ENCODE assay signal across 8 cellular contexts in genomic region chr6:26155066-26155925, GRCh38.
DNase-seq lines count a peak whose midpoint lies in the region; ATAC-seq and TF ChIP-seq lines count a peak whose summit lies in the region.

No MANE protein-coding gene starts in this region.

- no peaks in the 10 kb centered on the region for H3K36me3 ChIP-seq in mammary epithelial cell (ENCODE audit: insufficient read depth, low read length)

- no peak for TF ChIP-seq CTCF in mammary epithelial cell (conservative IDR thresholded peaks at IDR 0.05 in 1 of 2, IDR thresholded peaks at IDR 0.05 in 1 of 2; ENCODE audit: extremely low read depth in 1 of 2, insufficient read depth in 1 of 2, low read depth in 1 of 2, low read length in 2 of 2)

- peak overlapping the region; percentile 74 for H3K9ac ChIP-seq in mammary epithelial cell (ENCODE audit: insufficient read depth, low read length)

- dilution Hi-C loops in mammary epithelial cell (cut with HindIII; ENCODE audit: low sequenced_read_pairs), result no loop called here

- no peaks in the 10 kb centered on the region for H4K20me1 ChIP-seq in mammary epithelial cell (ENCODE audit: insufficient read depth, low read length)

- DNase-seq in activated naive CD4-positive, alpha-beta T cell (lab: John Stamatoyannopoulos, UW), result no peak
- peak; percentile 54 to 65 for DNase-seq in NCI-H526 (lab: John Stamatoyannopoulos, UW)
- DNase-seq in mammary epithelial cell, result peak; percentile 28
- peak; percentile 38 for DNase-seq in kidney tubule cell (ENCODE audit: low spot score)
- peak; percentile 45 for DNase-seq in stimulated activated naive CD8-positive, alpha-beta T cell treated with anti-CD3 and anti-CD28 coated beads, Interleukin-15, Interleukin-2, amounts not matched to agents 100 U/mL and 50 U/mL, for 24 hours
- DNase-seq in stimulated activated CD4-positive, alpha-beta T cell treated with anti-CD3 and anti-CD28 coated beads, Interleukin-1b, Interleukin-23, amount 100 ng/mL, for 48 hours, result no peak

- peak overlapping the region; percentile 95 for H3K4me3 Mint-ChIP-seq in activated naive CD4-positive, alpha-beta T cell treated with anti-CD3 and anti-CD28 coated beads, Interleukin-2, amount 50 U/mL, for 24 hours

- no peaks in the 10 kb centered on the region for H3K9me3 ChIP-seq in mammary epithelial cell (replicated peaks; ENCODE audit: insufficient read depth, low read length)

- intact Hi-C loops in mammary epithelial cell (cut with micrococcal nuclease), result no loop called here

- BruUV-seq in mammary epithelial cell (replicated peaks; lab: Mats Ljungman, UMichigan), result no TSS peak

- in situ Hi-C loops in mammary epithelial cell (cut with MboI; ENCODE audit: low sequenced_read_pairs in 2 of 2), result loop anchor here in 1 of 2 donors (5.0 to 25.0 kb wide), 2 partner anchors 33 to 982 kb away; a partner anchor contains a TSS

- H3K4me1 Mint-ChIP-seq in activated naive CD4-positive, alpha-beta T cell treated with anti-CD3 and anti-CD28 coated beads, Interleukin-2, amount 50 U/mL, for 24 hours, result peaks cover 34% of the 10 kb centered on the region

- no peak for ATAC-seq in stimulated activated naive CD8-positive, alpha-beta T cell treated with anti-CD3 and anti-CD28 coated beads, Interleukin-15, Interleukin-2, amounts not matched to agents 100 U/mL and 50 U/mL, for 24 hours
- no peak for ATAC-seq in GM18868 (IDR thresholded peaks at IDR 0.05; ENCODE audit: unreplicated experiment)

- WGBS in mammary epithelial cell (ENCODE audit: low coverage, missing lambda C conversion rate), result 10% methylated on average over 9 of the region's 9 CpGs

- H3K9me3 Mint-ChIP-seq in activated naive CD4-positive, alpha-beta T cell treated with anti-CD3 and anti-CD28 coated beads, Interleukin-2, amount 50 U/mL, for 24 hours, result no peaks in the 10 kb centered on the region

- no peaks in the 10 kb centered on the region for H3K27me3 ChIP-seq in mammary epithelial cell (ENCODE audit: insufficient read depth, low read length)

- peak overlapping the region; percentile 67 for H2AFZ ChIP-seq in mammary epithelial cell (ENCODE audit: low read depth, low read length)

- H3K79me2 ChIP-seq in mammary epithelial cell (ENCODE audit: insufficient read depth, low read length), result peaks cover 23% of the 10 kb centered on the region

- peaks cover 31% of the 10 kb centered on the region for H3K4me1 ChIP-seq in mammary epithelial cell (ENCODE audit: insufficient read depth, low read length)

- H3K4me2 ChIP-seq in mammary epithelial cell (ENCODE audit: insufficient read depth, low read depth, low read length), result peak overlapping the region; percentile 88

- H3K4me3 ChIP-seq in mammary epithelial cell (replicated peaks in 1 of 3; ENCODE audit: insufficient read depth in 1 of 3, low read depth in 2 of 3, low read length in 3 of 3), result peak overlapping the region; percentile 40 to 80 (median 74)

- H3K27me3 Mint-ChIP-seq in activated naive CD4-positive, alpha-beta T cell treated with anti-CD3 and anti-CD28 coated beads, Interleukin-2, amount 50 U/mL, for 24 hours, result no peaks in the 10 kb centered on the region

- H3K27ac ChIP-seq in mammary epithelial cell (ENCODE audit: insufficient read depth, low read depth, low read length), result peak overlapping the region; percentile 88

- H3K27ac Mint-ChIP-seq in activated naive CD4-positive, alpha-beta T cell treated with anti-CD3 and anti-CD28 coated beads, Interleukin-2, amount 50 U/mL, for 24 hours, result peak overlapping the region; percentile 97

- CTCF ChIA-PET in mammary epithelial cell (lab: Charles Lee; ENCODE audit: low non-redundant PET), result no interaction called here

- H3K36me3 Mint-ChIP-seq in activated naive CD4-positive, alpha-beta T cell treated with anti-CD3 and anti-CD28 coated beads, Interleukin-2, amount 50 U/mL, for 24 hours, result no peaks in the 10 kb centered on the region

Comparison
In these comparisons a context has a peak if more than half of its experiments do, and no peak if none do; other contexts are left out.
1. DNase-seq: peak in NCI-H526 (2 of 2), mammary epithelial cell (single experiment), kidney tubule cell (single experiment) and stimulated activated naive CD8-positive, alpha-beta T cell treated with anti-CD3 and anti-CD28 coated beads, Interleukin-15, Interleukin-2, amounts not matched to agents 100 U/mL and 50 U/mL, for 24 hours (single experiment); none in activated naive CD4-positive, alpha-beta T cell (0 of 4) and stimulated activated CD4-positive, alpha-beta T cell treated with anti-CD3 and anti-CD28 coated beads, Interleukin-1b, Interleukin-23, amount 100 ng/mL, for 48 hours (single experiment).